8 cellular contexts compared by ENCODE assay signal in genomic region chr7:105010538-105011523, GRCh38. TPM values are rescaled to one million over a fixed set of nuclear protein-coding genes. Genes with fewer than 3 reads are reported as not detected.
DNase-seq lines count a peak whose midpoint lies in the region; ATAC-seq and TF ChIP-seq lines count a peak whose summit lies in the region.

No MANE protein-coding gene starts in this region.

- H3K4me3 ChIP-seq in heart left ventricle (peak overlapping the region; percentile 72 to 92 (median 82)), adrenal gland (peak overlapping the region in 3 of 4 donors; percentile 69 to 100 (median 92))

- WGBS in heart left ventricle, 4 donors, result 1 to 5% (median 3%) methylated on average over 7 of the region's 7 CpGs
- WGBS in adrenal gland, 4 donors, result 2 to 3% (median 3%) methylated on average over 7 of the region's 7 CpGs

- ATAC-seq in heart left ventricle (no peak), Right ventricle myocardium inferior (no peak)

- H3K9me3 ChIP-seq in heart left ventricle (no peaks in the 10 kb centered on the region), adrenal gland (replicated peaks in 1 of 3) (no peaks in the 10 kb centered on the region)

- no peak for TF ChIP-seq POLR2A in heart left ventricle (IDR thresholded peaks at IDR 0.05)
- TF ChIP-seq POLR2A in adrenal gland (IDR thresholded peaks at IDR 0.05), result no peak

- peaks cover 0 to 20% (median 0%) of the 10 kb centered on the region in 9 donors for H3K36me3 ChIP-seq in heart left ventricle
- H3K36me3 ChIP-seq in adrenal gland (replicated peaks in 1 of 2), result no peaks in the 10 kb centered on the region

- H3K4me1 ChIP-seq in heart left ventricle (peaks cover 0 to 53% (median 40%) of the 10 kb centered on the region in 12 donors), adrenal gland (replicated peaks in 1 of 2) (peaks cover 29 to 51% of the 10 kb centered on the region in 2 donors)

- H3K27me3 ChIP-seq in heart left ventricle, result no peaks in the 10 kb centered on the region
- no peaks in the 10 kb centered on the region for H3K27me3 ChIP-seq in adrenal gland

- TF ChIP-seq CTCF in heart left ventricle (IDR thresholded peaks at IDR 0.05) (no peak), adrenal gland (IDR thresholded peaks at IDR 0.05) (no peak)

- intact Hi-C loops in heart left ventricle (cut with DNase I) (loop anchor here in 4 of 10 donors (1.0 to 10.0 kb wide), 4 partner anchors 27 to 69 kb away; no protein-coding TSS in a partner anchor), Right ventricle myocardium inferior (cut with DNase I) (no loop called here), adrenal gland (cut with DNase I) (no loop called here), head of caudate nucleus (cut with DNase I) (no loop called here)

- DNase-seq in heart left ventricle (no peak), Right ventricle myocardium inferior (ENCODE audit: missing footprints) (no peak), adrenal gland (peak in 1 of 7 donors; percentile 26), kidney tubule cell (ENCODE audit: low spot score) (peak; percentile 52), superior temporal gyrus (ENCODE audit: extremely low spot score) (peak; percentile 70), ureter (ENCODE audit: low spot score) (no peak), head of caudate nucleus (no peak), DMS153 treated with DMSO at 0.1 percent for 48 hours (lab: John Stamatoyannopoulos, UW; ENCODE audit: unreplicated experiment) (no peak)

- H3K27ac ChIP-seq in heart left ventricle (peak overlapping the region; percentile 98 to 100 (median 100)), adrenal gland (peak overlapping the region; percentile 90 to 100 (median 100))

RNA-seq across cellular contexts. Expression of gene KMT2E, which starts 3.2 kb away (rescaled TPM):
- total RNA-seq in heart left ventricle, result 10 to 100 TPM; 39.3 to 59.5 (median 46.7) TPM
- polyA plus RNA-seq in heart left ventricle, result 10 to 100 TPM; 17.0 to 20.8 TPM
- 35.1 TPM for total RNA-seq in Right ventricle myocardium inferior
- 10 to 100 TPM; 35.6 to 98.0 (median 68.0) TPM for total RNA-seq in adrenal gland
- polyA plus RNA-seq in adrenal gland, result 10 to 100 TPM; 14.4 to 38.5 (median 26.9) TPM
- total RNA-seq in ureter, result 120 TPM

Comparison
In these comparisons a context has a peak if more than half of its experiments do, and no peak if none do; other contexts are left out.
1. DNase-seq: peak in kidney tubule cell (single experiment) and superior temporal gyrus (single experiment); none in heart left ventricle (0 of 5), Right ventricle myocardium inferior (single experiment), ureter (single experiment), head of caudate nucleus (0 of 42) and DMS153 treated with DMSO at 0.1 percent for 48 hours (single experiment).